In genomic region chr16:88349903-88350900, GRCh38 we compare ENCODE assay signal across 17 cellular contexts.
"Had no signal": no experiment of that assay in that cellular context is flagged by ENCODE, and none has a peak within 500 bp of the region (broad histone marks: within the 10 kb centered on the region; RNA-seq: fewer than 3 reads in every experiment).

No MANE protein-coding gene starts in this region.

- H3K27me3 ChIP-seq: dorsolateral prefrontal cortex, suprapubic skin had no signal

- H3K4me3 ChIP-seq: dorsolateral prefrontal cortex, lung, smooth muscle cell, suprapubic skin had no signal

- H3K27ac ChIP-seq: dorsolateral prefrontal cortex, suprapubic skin had no signal

- DNase-seq: activated CD4-positive, alpha-beta memory T cell treated with anti-CD3 and anti-CD28 coated beads for 36 hours; activated CD4-positive, alpha-beta T cell treated with anti-CD3 and anti-CD28 coated beads for 36 hours; activated CD8-positive, alpha-beta memory T cell treated with anti-CD3 and anti-CD28 coated beads, Interleukin-2, amount 10 ng/mL, durations not matched to agents 7 days and 5 days; activated effector memory CD4-positive, alpha-beta T cell treated with Interleukin-2 at 50 U/mL for 16 hours; activated naive CD4-positive, alpha-beta T cell treated with anti-CD3 and anti-CD28 coated beads, Interleukin-2, amount 50 U/mL, for 16 hours; activated T-cell treated with anti-CD3 and anti-CD28 coated beads, Interleukin-2, amount 50 U/mL, for 1 hour; endodermal cell; hypothalamus; kidney glomerular epithelial cell; nucleus accumbens; T-helper 17 cell had no signal

- H3K4me1 ChIP-seq: suprapubic skin had no signal

- H3K36me3 ChIP-seq: suprapubic skin had no signal

- ATAC-seq: activated CD4-positive, alpha-beta T cell treated with anti-CD3 and anti-CD28 coated beads for 36 hours; activated CD8-positive, alpha-beta memory T cell treated with anti-CD3 and anti-CD28 coated beads, Interleukin-2, amount 10 ng/mL, durations not matched to agents 7 days and 5 days; naive thymus-derived CD8-positive, alpha-beta T cell; right cardiac atrium; T-helper 17 cell had no signal

- H3K9me3 ChIP-seq: suprapubic skin had no signal
